Comparison of ENCODE assay signal across 9 cellular contexts in the genomic region with DNA sequence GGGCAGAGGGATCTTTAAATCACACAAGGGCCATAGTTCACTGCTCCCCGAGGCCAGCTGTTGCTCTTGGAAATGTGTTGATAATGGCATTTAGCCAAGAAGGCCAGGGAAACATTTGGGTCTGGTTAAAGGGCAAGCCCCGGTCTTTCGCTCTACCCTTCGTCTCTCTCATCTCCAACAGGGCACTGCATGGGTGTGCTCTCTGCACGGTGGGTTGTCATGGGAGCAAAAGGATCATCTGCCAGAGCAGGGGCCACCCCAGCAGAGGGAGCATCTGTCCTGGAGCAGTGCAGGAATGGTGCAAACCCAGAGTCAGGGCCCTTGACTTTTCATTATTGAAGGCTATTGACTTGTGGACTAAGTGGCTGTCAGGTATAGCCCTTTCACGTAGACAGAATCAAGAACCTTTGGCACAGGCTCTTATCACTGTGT. TPM values are rescaled to one million over a fixed set of nuclear protein-coding genes. Genes with fewer than 3 reads are reported as not detected.
DNase-seq lines count a peak whose midpoint lies in the region; ATAC-seq, FAIRE-seq and TF ChIP-seq lines count a peak whose summit lies in the region.
"Had no signal": no experiment of that assay in that cellular context is flagged by ENCODE, and none has a peak within 500 bp of the region (broad histone marks: within the 10 kb centered on the region; RNA-seq: fewer than 3 reads in every experiment).

No MANE protein-coding gene starts in this region.

- H3K36me3 ChIP-seq in SJSA1 (no peaks in the 10 kb centered on the region; the same call in 1 of the 2 replicates), cardiac muscle cell (no peaks in the 10 kb centered on the region), skeletal muscle tissue (ENCODE audit: control insufficient read depth in 3 of 3, insufficient read depth in 3 of 3, low read length in 3 of 3) (no peaks in the 10 kb centered on the region), spleen (peaks cover 0 to 18% (median 0%) of the 10 kb centered on the region in 6 donors)

- H3K9ac ChIP-seq in skeletal muscle tissue (ENCODE audit: low read depth in 1 of 3, low read length in 3 of 3), result peak overlapping the region in 1 of 3 donors; percentile 40

- DNase-seq in HTR-8/SVneo (ENCODE audit: insufficient read length, low spot score), result no peak
- peak; percentile 28 to 48 for DNase-seq in SJSA1 (ENCODE audit: low read depth in 1 of 2, low spot score in 2 of 2)
- peak; percentile 35 to 58 for DNase-seq in cardiac muscle cell (ENCODE audit: low read depth in 1 of 2, low spot score in 1 of 2)
- no peak for DNase-seq in NCI-H226
- DNase-seq in spleen, result no peak
- DNase-seq: posterior cingulate gyrus had no signal

- WGBS in spleen, 5 donors, result 75 to 84% (median 81%) methylated on average over 6 of the region's 6 CpGs

- H3K27ac ChIP-seq in SJSA1 (no peak overlapping the region), cardiac muscle cell (no peak overlapping the region), skeletal muscle tissue (ENCODE audit: low read depth, low read length) (peak overlapping the region; percentile 19), spleen (no peak overlapping the region)

- intact Hi-C loops in spleen (cut with DNase I; ENCODE audit: low total_unique reads), result no loop called here

- peak; percentile 26 for FAIRE-seq in HTR-8/SVneo (lab: Jason Lieb, UNC)

- peaks cover 10% of the 10 kb centered on the region for H3K4me1 ChIP-seq in SJSA1 (replicated peaks)
- peaks cover 34% of the 10 kb centered on the region for H3K4me1 ChIP-seq in cardiac muscle cell (ENCODE audit: low read depth)
- peaks cover 2 to 8% (median 6%) of the 10 kb centered on the region in 3 donors for H3K4me1 ChIP-seq in skeletal muscle tissue (ENCODE audit: control insufficient read depth in 3 of 3, insufficient read depth in 3 of 3, low read length in 3 of 3)
- H3K4me1 ChIP-seq in spleen, result peaks cover 0 to under 1% (median 0%) of the 10 kb centered on the region in 6 donors

- TF ChIP-seq CTCF in cardiac muscle cell (IDR thresholded peaks at IDR 0.05; ENCODE audit: low read depth, low read length) (peak; percentile 30), spleen (IDR thresholded peaks at IDR 0.05 in 8 of 11, conservative IDR thresholded peaks at IDR 0.05 in 3 of 11) (no peak)

- no peak for ATAC-seq in GM18861 (IDR thresholded peaks at IDR 0.05; ENCODE audit: unreplicated experiment)
- ATAC-seq: esophagus mucosa had no signal

- H3K9me3 ChIP-seq in SJSA1 (replicated peaks) (no peaks in the 10 kb centered on the region), cardiac muscle cell (ENCODE audit: low read depth) (no peaks in the 10 kb centered on the region), skeletal muscle tissue (ENCODE audit: control insufficient read depth in 3 of 3, low read length in 3 of 3) (no peaks in the 10 kb centered on the region), spleen (no peaks in the 10 kb centered on the region)

- H3K4me3 ChIP-seq in SJSA1 (no peak overlapping the region), cardiac muscle cell (no peak overlapping the region), skeletal muscle tissue (ENCODE audit: low read length in 3 of 3) (peak overlapping the region in 2 of 3 donors; percentile 29 to 45), spleen (no peak overlapping the region)

- no peak for TF ChIP-seq POLR2A in spleen (IDR thresholded peaks at IDR 0.05)

- H3K27me3 ChIP-seq in SJSA1 (replicated peaks) (no peaks in the 10 kb centered on the region), cardiac muscle cell (no peaks in the 10 kb centered on the region), skeletal muscle tissue (ENCODE audit: control insufficient read depth in 3 of 3, insufficient read depth in 3 of 3, low read length in 3 of 3) (no peaks in the 10 kb centered on the region), spleen (replicated peaks in 1 of 7) (no peaks in the 10 kb centered on the region)

RNA-seq across cellular contexts. Expression of gene PGRMC2, which starts 22.7 kb away (rescaled TPM):
- total RNA-seq in SJSA1 (2014; rRNA removed; shearing (Covaris generic)), result 18.1 and 36.5 TPM in 2 replicates
- total RNA-seq in cardiac muscle cell (14.0 and 17.7 TPM in 2 replicates), skeletal muscle tissue (28.2 TPM), spleen (10 to 100 TPM; 22.2 to 46.8 (median 33.9) TPM)
- polyA plus RNA-seq in cardiac muscle cell (38.9 and 39.2 TPM in 2 replicates), spleen (10 to 100 TPM; 13.8 to 19.5 (median 18.0) TPM)

Comparison
In these comparisons a context has a peak if more than half of its experiments do, and no peak if none do; other contexts are left out.
1. DNase-seq: peak in SJSA1 (2 of 2) and cardiac muscle cell (2 of 2); none in HTR-8/SVneo (single experiment), NCI-H226 (single experiment) and spleen (single experiment).
2. H3K4me3 ChIP-seq: peak in skeletal muscle tissue (2 of 3); none in SJSA1 (single experiment), cardiac muscle cell (single experiment) and spleen (0 of 8).